27 cellular contexts compared by ENCODE assay signal in genomic region chr9:98572796-98573195, GRCh38.
"Had no signal": no experiment of that assay in that cellular context is flagged by ENCODE, and none has a peak within 500 bp of the region (broad histone marks: within the 10 kb centered on the region; RNA-seq: fewer than 3 reads in every experiment).

No MANE protein-coding gene starts in this region.

- H3K4me1 ChIP-seq: body of pancreas, colonic mucosa, esophagus squamous epithelium, gastroesophageal sphincter had no signal

- H3K36me3 Mint-ChIP-seq: activated CD4-positive, alpha-beta memory T cell treated with anti-CD3 and anti-CD28 coated beads for 36 hours; activated naive CD8-positive, alpha-beta T cell had no signal

- DNase-seq: activated CD4-positive, alpha-beta memory T cell treated with anti-CD3 and anti-CD28 coated beads for 36 hours; activated CD4-positive, alpha-beta T cell treated with anti-CD3 and anti-CD28 coated beads for 36 hours; activated CD4-positive, alpha-beta T cell treated with anti-CD3 and anti-CD28 coated beads, Interleukin-2, amount 10 ng/mL, durations not matched to agents 24 days and 14 days; activated CD4-positive, CD25-positive, alpha-beta regulatory T cell; activated CD4-positive, CD25-positive, alpha-beta regulatory T cell treated with anti-CD3 and anti-CD28 coated beads, Interleukin-2, amount 50 U/mL, for 72 hours; activated CD8-positive, alpha-beta T cell treated with anti-CD3 and anti-CD28 coated beads, Interleukin-2, amount 10 ng/mL, durations not matched to agents 7 days and 5 days; activated effector memory CD4-positive, alpha-beta T cell treated with Interleukin-2 at 50 U/mL for 16 hours; activated gamma-delta T cell treated with Interleukin-2 at 50 U/mL for 16 hours; activated naive CD4-positive, alpha-beta T cell treated with anti-CD3 and anti-CD28 coated beads, Interleukin-2, amount 50 U/mL, for 16 hours; activated naive CD4-positive, alpha-beta T cell treated with Interleukin-2 at 50 U/mL for 16 hours; activated T-cell treated with anti-CD3 and anti-CD28 coated beads, Interleukin-2, amount 50 U/mL, for 4 hours; amniotic stem cell; aorta; body of pancreas; caudate nucleus; colonic mucosa; effector memory CD8-positive, alpha-beta T cell; esophagus squamous epithelium; foreskin melanocyte; head of caudate nucleus; T-helper 2 cell had no signal

- H3K27ac ChIP-seq: body of pancreas, colonic mucosa, epithelial cell of prostate, esophagus squamous epithelium, gastroesophageal sphincter had no signal

- H3K36me3 ChIP-seq: colonic mucosa, esophagus squamous epithelium, gastroesophageal sphincter had no signal

- H3K27me3 ChIP-seq: body of pancreas, colonic mucosa had no signal

- H3K27ac Mint-ChIP-seq: activated CD4-positive, alpha-beta memory T cell treated with anti-CD3 and anti-CD28 coated beads for 36 hours; activated CD4-positive, alpha-beta T cell treated with anti-CD3 and anti-CD28 coated beads for 36 hours; activated CD4-positive, alpha-beta T cell treated with anti-CD3 and anti-CD28 coated beads, Interleukin-2, amount 10 ng/mL, durations not matched to agents 24 days and 14 days; activated CD8-positive, alpha-beta T cell treated with anti-CD3 and anti-CD28 coated beads, Interleukin-2, amount 10 ng/mL, durations not matched to agents 7 days and 5 days; activated naive CD8-positive, alpha-beta T cell; activated T-helper 17 cell treated with anti-CD3 and anti-CD28 coated beads, Interleukin-2, amount 50 U/mL, for 72 hours; effector memory CD8-positive, alpha-beta T cell had no signal

- H3K4me3 Mint-ChIP-seq: activated CD4-positive, alpha-beta memory T cell treated with anti-CD3 and anti-CD28 coated beads for 36 hours; activated CD4-positive, alpha-beta T cell treated with anti-CD3 and anti-CD28 coated beads for 36 hours; activated CD4-positive, alpha-beta T cell treated with anti-CD3 and anti-CD28 coated beads, Interleukin-2, amount 10 ng/mL, durations not matched to agents 24 days and 14 days; activated CD8-positive, alpha-beta T cell treated with anti-CD3 and anti-CD28 coated beads, Interleukin-2, amount 10 ng/mL, durations not matched to agents 7 days and 5 days; activated naive CD8-positive, alpha-beta T cell; activated T-cell treated with anti-CD3 and anti-CD28 coated beads, Interleukin-2, amount 50 U/mL, for 4 hours; activated T-helper 17 cell treated with anti-CD3 and anti-CD28 coated beads, Interleukin-2, amount 50 U/mL, for 72 hours; effector memory CD8-positive, alpha-beta T cell had no signal

- H3K9me3 Mint-ChIP-seq: activated CD4-positive, alpha-beta memory T cell treated with anti-CD3 and anti-CD28 coated beads for 36 hours; activated T-cell treated with anti-CD3 and anti-CD28 coated beads, Interleukin-2, amount 50 U/mL, for 4 hours; activated T-helper 17 cell treated with anti-CD3 and anti-CD28 coated beads, Interleukin-2, amount 50 U/mL, for 72 hours; effector memory CD8-positive, alpha-beta T cell had no signal

- H3K4me3 ChIP-seq: body of pancreas, colonic mucosa, esophagus squamous epithelium, gastroesophageal sphincter had no signal

- FAIRE-seq: endometrium, endothelial cell of umbilical vein had no signal

- H3K9me3 ChIP-seq: body of pancreas, colonic mucosa, esophagus squamous epithelium, gastroesophageal sphincter had no signal
